ENCODE assay signal across 8 cellular contexts in the genomic region with DNA sequence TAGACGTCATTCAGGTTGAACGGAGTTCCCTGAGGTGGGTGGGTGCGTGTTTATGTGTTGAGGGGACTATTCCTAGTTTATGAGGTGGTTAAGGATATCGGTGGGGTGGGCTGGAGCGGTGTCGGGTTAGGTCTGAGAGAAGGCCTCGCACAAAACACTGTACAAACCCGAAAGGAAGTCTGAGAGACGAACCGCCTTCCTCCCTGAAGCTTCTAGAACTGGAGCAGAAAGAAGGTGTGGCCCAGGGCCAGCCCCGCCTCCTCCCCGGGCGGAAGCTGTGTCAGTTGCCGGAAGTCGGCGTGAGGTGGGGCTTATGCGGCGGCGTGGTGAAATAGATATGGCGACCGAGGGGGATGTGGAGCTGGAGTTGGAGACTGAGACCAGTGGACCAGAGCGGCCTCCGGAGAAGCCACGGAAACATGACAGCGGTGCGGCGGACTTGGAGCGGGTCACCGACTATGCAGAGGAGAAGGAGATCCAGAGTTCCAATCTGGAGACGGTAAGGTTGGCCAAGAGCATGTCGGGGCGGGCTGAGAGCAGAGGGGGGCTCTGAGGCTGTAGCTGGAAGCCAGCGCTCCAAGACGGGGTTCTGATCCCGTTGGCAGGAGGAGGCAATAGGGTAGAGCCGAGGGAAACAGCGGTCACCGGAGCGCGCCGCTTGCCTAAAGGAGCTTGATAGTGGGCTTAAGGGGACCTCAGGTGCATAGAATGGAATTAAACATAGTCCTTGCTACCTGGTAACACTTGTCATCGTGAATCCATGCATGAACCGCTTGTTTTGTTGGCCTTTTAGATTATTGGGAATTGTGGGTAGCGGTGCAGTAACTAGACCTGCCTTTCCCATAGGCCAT. TPM values are rescaled to one million over a fixed set of nuclear protein-coding genes. Genes with fewer than 3 reads are reported as not detected.
DNase-seq lines count a peak whose midpoint lies in the region; ATAC-seq and TF ChIP-seq lines count a peak whose summit lies in the region.

Gene HYPK, plus strand, starts transcription at position 314 of the 851 bp plus-strand sequence. Its CDS starts 24 bp downstream, at position 338.

- ATAC-seq in GM19023 (IDR thresholded peaks at IDR 0.05; ENCODE audit: unreplicated experiment), result peak; percentile 89
- ATAC-seq in HG03280 (IDR thresholded peaks at IDR 0.05; ENCODE audit: unreplicated experiment), result peak; percentile 90
- peak; percentile 74 for ATAC-seq in left colon

- H3K27me3 ChIP-seq in colonic mucosa, result no peaks in the 10 kb centered on the region

- peak within 1 kb of the TSS; percentile 90 for H3K27ac ChIP-seq in colonic mucosa

- H3K36me3 ChIP-seq in colonic mucosa, result peaks cover 6% of the 10 kb centered on the region

- intact Hi-C loops in colonic mucosa (cut with DNase I) (no loop called here), left colon (cut with DNase I, micrococcal nuclease) (no loop called here)

- peak; percentile 83 for DNase-seq in AG08396 (ENCODE audit: low spot score)
- DNase-seq in NCI-H524 treated with DMSO at 0.1 percent for 48 hours (lab: John Stamatoyannopoulos, UW), result peak; percentile 61
- peak; percentile 94 for DNase-seq in activated CD4-positive, alpha-beta T cell treated with anti-CD3 and anti-CD28 coated beads for 48 hours
- DNase-seq in colonic mucosa, result peak; percentile 96
- DNase-seq in left colon, result peak; percentile 95 to 96
- peak; percentile 90 for DNase-seq in stimulated activated CD4-positive, alpha-beta T cell treated with anti-CD3 and anti-CD28 coated beads, Interleukin-1b, Interleukin-23, amount 100 ng/mL, for 48 hours

- TF ChIP-seq CTCF in colonic mucosa (IDR thresholded peaks at IDR 0.05), result no peak

- H3K4me3 ChIP-seq in colonic mucosa, result peak within 1 kb of the TSS; percentile 89

- peaks cover 19% of the 10 kb centered on the region for H3K4me1 ChIP-seq in colonic mucosa

- no peaks in the 10 kb centered on the region for H3K9me3 ChIP-seq in colonic mucosa

- H3K9ac ChIP-seq in colonic mucosa (ENCODE audit: low read depth in 2 of 2, low read length in 2 of 2), result peak within 1 kb of the TSS; percentile 84 to 99

RNA-seq across cellular contexts. Expression of gene HYPK, which starts in this region (rescaled TPM):
- total RNA-seq in colonic mucosa (10 to 100 TPM in 1 of 2 donors, 1 to 10 TPM in 1; 5.0 to 25.7 TPM), left colon (10 to 100 TPM; 10.4 to 11.6 TPM)

Comparison
In these comparisons a context has a peak if more than half of its experiments do, and no peak if none do; other contexts are left out.
1. Peak in every context shown above with its lines: DNase-seq, ATAC-seq, H3K4me3 ChIP-seq and H3K27ac ChIP-seq.